ENCODE assay signal across 10 cellular contexts in genomic region chr17:40556884-40557414, GRCh38. TPM values are rescaled to one million over a fixed set of nuclear protein-coding genes. Genes with fewer than 3 reads are reported as not detected.
A peak's percentile ranks its signal among the peaks of the same experiment; 100 is the strongest.
DNase-seq lines count a peak whose midpoint lies in the region; TF ChIP-seq lines count a peak whose summit lies in the region.
"Had no signal": no experiment of that assay in that cellular context is flagged by ENCODE, and none has a peak within 500 bp of the region (broad histone marks: within the 10 kb centered on the region; RNA-seq: fewer than 3 reads in every experiment).

No MANE protein-coding gene starts in this region.

- H3K4me1 Mint-ChIP-seq in CD4-positive, alpha-beta memory T cell, result peaks cover 56 to 99% (median 81%) of the 10 kb centered on the region in 4 donors

- H3K27ac Mint-ChIP-seq in CD4-positive, alpha-beta memory T cell, result peak overlapping the region; percentile 61 to 92 (median 83)

- no peaks in the 10 kb centered on the region for H3K27me3 Mint-ChIP-seq in CD4-positive, alpha-beta memory T cell

- no CpG with 5 or more reads among the region's 16 CpGs for WGBS in neuronal stem cell (ENCODE audit: extremely low coverage in 2 of 2, insufficient read length in 2 of 2, insufficient replicate concordance in 1 of 2), 2 donors

- CTCF ChIA-PET in CD4-positive, alpha-beta memory T cell (lab: Charles Lee; ENCODE audit: partially characterized antibody), result interaction anchor here (1.0 to 19.3 kb wide), 5 partner anchors 9 to 195 kb away, joined by 3 to 512 read pairs (median 17); no protein-coding TSS in a partner anchor

- no peak overlapping the region for H3K4ac ChIP-seq in neuronal stem cell (ENCODE audit: low read length)

- no peak overlapping the region for H2BK5ac ChIP-seq in neuronal stem cell (ENCODE audit: low read length)

- peak in 1 of 5 donors; percentile 24 for DNase-seq in CD4-positive, alpha-beta memory T cell
- DNase-seq in NCI-H69 (lab: John Stamatoyannopoulos, UW) (peak; percentile 9), dorsolateral prefrontal cortex (peak in 5 of 10 donors; percentile 37 to 71 (median 64)), neuronal stem cell (ENCODE audit: low spot score) (no peak), MM.1S (no peak), medulla oblongata (ENCODE audit: extremely low spot score) (no peak), H4 (ENCODE audit: low spot score) (no peak), kidney tubule cell (ENCODE audit: low spot score) (no peak)
- DNase-seq: cortex of kidney had no signal

- no peak overlapping the region for H2BK12ac ChIP-seq in neuronal stem cell (ENCODE audit: low read length)

- H4K20me1 ChIP-seq in MM.1S (ENCODE audit: insufficient read depth, low read length), result no peaks in the 10 kb centered on the region

- H3K36me3 ChIP-seq in CD4-positive, alpha-beta memory T cell (ENCODE audit: insufficient read depth, low read length), result peaks cover 82% of the 10 kb centered on the region
- H3K36me3 ChIP-seq in neuronal stem cell (replicated peaks in 1 of 2; ENCODE audit: control insufficient read depth in 2 of 2, insufficient read depth in 2 of 2, low read length in 2 of 2) (no peaks in the 10 kb centered on the region), MM.1S (replicated peaks; ENCODE audit: insufficient read depth, low read length) (no peaks in the 10 kb centered on the region)

- no peak overlapping the region for H2BK120ac ChIP-seq in neuronal stem cell (ENCODE audit: low read depth, low read length)

- peaks cover 17% of the 10 kb centered on the region for H3F3A ChIP-seq in MM.1S (ENCODE audit: insufficient read depth, low read length)

- peaks cover 0 to 2% (median 0%) of the 10 kb centered on the region in 8 donors for H3K9me3 Mint-ChIP-seq in CD4-positive, alpha-beta memory T cell

- no peak overlapping the region for H4K91ac ChIP-seq in neuronal stem cell (ENCODE audit: low read depth, low read length, poor library complexity)

- intact Hi-C loops in CD4-positive, alpha-beta memory T cell (cut with micrococcal nuclease), result no loop called here
- intact Hi-C loops in dorsolateral prefrontal cortex (cut with DNase I), result loop anchor here in 1 of 2 donors (5.0 kb wide), 1 partner anchor 140 kb away; the partner anchor contains the start of gene TOP2A

- no peaks in the 10 kb centered on the region for H3K27me3 ChIP-seq in CD4-positive, alpha-beta memory T cell (ENCODE audit: insufficient read depth, low read length)
- H3K27me3 ChIP-seq in dorsolateral prefrontal cortex (no peaks in the 10 kb centered on the region), neuronal stem cell (ENCODE audit: control insufficient read depth in 3 of 3, insufficient read depth in 3 of 3, low read depth in 1 of 3, low read length in 3 of 3) (no peaks in the 10 kb centered on the region), MM.1S (replicated peaks; ENCODE audit: insufficient read depth, low read length) (peaks cover 36% of the 10 kb centered on the region)

- H2AFZ ChIP-seq in neuronal stem cell (ENCODE audit: low read length) (peak overlapping the region; percentile 84), MM.1S (ENCODE audit: low read length) (no peak overlapping the region)

- H3K4me3 ChIP-seq in CD4-positive, alpha-beta memory T cell (ENCODE audit: low read length in 2 of 2), result no peak overlapping the region
- H3K4me3 ChIP-seq in dorsolateral prefrontal cortex, result peak overlapping the region in 1 of 59 donors; percentile 18
- no peak overlapping the region for H3K4me3 ChIP-seq in neuronal stem cell (ENCODE audit: low read length in 2 of 2)
- no peak overlapping the region for H3K4me3 ChIP-seq in MM.1S (ENCODE audit: low read length)

- H3K18ac ChIP-seq in neuronal stem cell (ENCODE audit: low read length), result peak overlapping the region; percentile 46

- no peak overlapping the region for H2AK5ac ChIP-seq in neuronal stem cell (ENCODE audit: low read depth, low read length)

- H3K27ac ChIP-seq in CD4-positive, alpha-beta memory T cell (ENCODE audit: low read depth, low read length), result peak overlapping the region; percentile 11
- H3K27ac ChIP-seq in dorsolateral prefrontal cortex (peak overlapping the region in 54 of 59 donors; percentile 13 to 93 (median 65)), neuronal stem cell (replicated peaks; ENCODE audit: low read length) (no peak overlapping the region), MM.1S (ENCODE audit: low read length) (no peak overlapping the region)

- H3K23ac ChIP-seq in neuronal stem cell (ENCODE audit: low read depth, low read length, poor library complexity), result no peak overlapping the region

- no peaks in the 10 kb centered on the region for H3K9me2 ChIP-seq in MM.1S (replicated peaks; ENCODE audit: insufficient read depth, low read length)

- no peak overlapping the region for H4K8ac ChIP-seq in neuronal stem cell (ENCODE audit: low read depth, low read length)

- TF ChIP-seq CTCF in dorsolateral prefrontal cortex (IDR thresholded peaks at IDR 0.05 in 54 of 56, conservative IDR thresholded peaks at IDR 0.05 in 2 of 56; ENCODE audit: low read depth in 1 of 56, partially characterized antibody in 56 of 56) (no peak), MM.1S (IDR thresholded peaks at IDR 0.05; ENCODE audit: low read length) (no peak)

- peaks cover 62 to 78% of the 10 kb centered on the region in 2 donors for H3K36me3 Mint-ChIP-seq in CD4-positive, alpha-beta memory T cell

- H3K4me2 ChIP-seq in neuronal stem cell (ENCODE audit: insufficient read depth, low read length, poor library complexity, severe bottlenecking) (no peak overlapping the region), MM.1S (ENCODE audit: low read depth, low read length) (no peak overlapping the region)

- no peaks in the 10 kb centered on the region for H3K79me2 ChIP-seq in MM.1S (ENCODE audit: low read length)

- H3K79me1 ChIP-seq in neuronal stem cell (ENCODE audit: low read depth, low read length), result no peaks in the 10 kb centered on the region

- H3K14ac ChIP-seq in neuronal stem cell (ENCODE audit: low read length), result peak overlapping the region; percentile 27

- H2BK15ac ChIP-seq in neuronal stem cell (ENCODE audit: low read length), result peak overlapping the region; percentile 12

- no peak overlapping the region for H3K9ac ChIP-seq in neuronal stem cell (ENCODE audit: low read depth, low read length, poor library complexity)
- H3K9ac ChIP-seq in MM.1S (ENCODE audit: low read length), result no peak overlapping the region

- H3K4me3 Mint-ChIP-seq in CD4-positive, alpha-beta memory T cell, result peak overlapping the region in 2 of 8 donors; percentile 44 to 47

- POLR2A ChIA-PET in CD4-positive, alpha-beta memory T cell (lab: Charles Lee; ENCODE audit: partially characterized antibody), result interaction anchor here (0.6 to 28.0 kb wide), 11 partner anchors 6 to 151 kb away, joined by 3 to 1226 read pairs (median 5); partner anchors contain the start of genes CCR7, IGFBP4 and SMARCE1

- peaks cover 100% of the 10 kb centered on the region for H3K4me1 ChIP-seq in CD4-positive, alpha-beta memory T cell (ENCODE audit: insufficient read depth, low read length)
- H3K4me1 ChIP-seq in neuronal stem cell (ENCODE audit: control insufficient read depth in 2 of 2, insufficient read depth in 1 of 2, low read depth in 1 of 2, low read length in 2 of 2) (peaks cover 16 to 25% of the 10 kb centered on the region in 2 donors), MM.1S (ENCODE audit: low read length) (peaks cover 26% of the 10 kb centered on the region)

- H3K9me3 ChIP-seq in CD4-positive, alpha-beta memory T cell (ENCODE audit: control insufficient read depth in 1 of 2, low read length in 2 of 2), result no peaks in the 10 kb centered on the region
- H3K9me3 ChIP-seq in neuronal stem cell (replicated peaks in 1 of 2; ENCODE audit: control insufficient read depth in 2 of 2, insufficient read depth in 1 of 2, low read depth in 1 of 2, low read length in 2 of 2) (no peaks in the 10 kb centered on the region), MM.1S (replicated peaks; ENCODE audit: insufficient read depth, low read length) (no peaks in the 10 kb centered on the region)

RNA-seq across cellular contexts. Expression of gene CCR7, which starts 8.3 kb away (rescaled TPM):
- total RNA-seq in CD4-positive, alpha-beta memory T cell, result 100 to 1,000 TPM; 268 to 269 TPM
- 100 to 1,000 TPM; 436 to 502 TPM for polyA plus RNA-seq in CD4-positive, alpha-beta memory T cell
- under 1 TPM in 4 of 120 experiments, not detected in 116; 0.25 to 0.49 (median 0.30) TPM for total RNA-seq in dorsolateral prefrontal cortex
- 0.10 TPM for polyA plus RNA-seq in neuronal stem cell (2013, experiment 1 of 2)
- 0.06 TPM for polyA plus RNA-seq in neuronal stem cell (2013, experiment 2 of 2)
- total RNA-seq in H4 (2014; rRNA removed; shearing (Covaris generic)), result not detected in 2 replicates
- total RNA-seq: pulmonary artery endothelial cell had no signal

RNA-seq across cellular contexts. Expression of gene TNS4, which starts 55.5 kb away (rescaled TPM):
- total RNA-seq in CD4-positive, alpha-beta memory T cell, result 1 to 10 TPM in 1 of 2 experiments, under 1 TPM in 1; 0.25 to 1.8 TPM
- polyA plus RNA-seq in CD4-positive, alpha-beta memory T cell, result under 1 TPM; 0.18 to 0.33 TPM
- total RNA-seq in dorsolateral prefrontal cortex, result not detected
- not detected for polyA plus RNA-seq in neuronal stem cell (2013, experiment 1 of 2)
- polyA plus RNA-seq in neuronal stem cell (2013, experiment 2 of 2), result not detected
- not detected in 2 replicates for total RNA-seq in H4 (2014; rRNA removed; shearing (Covaris generic))
- total RNA-seq: pulmonary artery endothelial cell had no signal

Comparison
In these comparisons a context has a peak if more than half of its experiments do, and no peak if none do; other contexts are left out.
1. H3K27ac ChIP-seq: peak in CD4-positive, alpha-beta memory T cell (single experiment) and dorsolateral prefrontal cortex (54 of 59); none in neuronal stem cell (single experiment) and MM.1S (single experiment).
2. RNA of gene CCR7, which starts 8.3 kb away (total RNA-seq): 268 to 269 TPM in CD4-positive, alpha-beta memory T cell; 0.25 to 0.49 TPM in dorsolateral prefrontal cortex and not detected in H4; every median in the first group is over 100 times any median in the second.